In genomic region chr3:2090512-2090911, GRCh38 we compare ENCODE assay signal across 16 cellular contexts. TPM values are rescaled to one million over a fixed set of nuclear protein-coding genes. Genes with fewer than 3 reads are reported as not detected.
DNase-seq lines count a peak whose midpoint lies in the region; TF ChIP-seq lines count a peak whose summit lies in the region.
"Had no signal": no experiment of that assay in that cellular context is flagged by ENCODE, and none has a peak within 500 bp of the region (broad histone marks: within the 10 kb centered on the region; RNA-seq: fewer than 3 reads in every experiment).

No MANE protein-coding gene starts in this region.

- H3K4me3 ChIP-seq in fibroblast of villous mesenchyme (ENCODE audit: low read depth, low read length), result no peak overlapping the region
- H3K4me3 ChIP-seq: BLaER1 had no signal

- no peaks in the 10 kb centered on the region for H3K36me3 Mint-ChIP-seq in immature natural killer cell
- H3K36me3 Mint-ChIP-seq: CD8-positive, alpha-beta memory T cell had no signal

- DNase-seq in NCI-H1694 treated with DMSO at 0.1 percent for 48 hours (lab: John Stamatoyannopoulos, UW) (peak; percentile 1), NCI-H1694 (lab: John Stamatoyannopoulos, UW) (no peak), NCI-H69 (lab: John Stamatoyannopoulos, UW) (peak; percentile 33), fibroblast of villous mesenchyme (ENCODE audit: low read depth) (peak; percentile 16), LoVo (ENCODE audit: low spot score) (no peak), immature natural killer cell (no peak)
- no peak for DNase-seq in stimulated activated CD4-positive, alpha-beta T cell treated with anti-CD3 and anti-CD28 coated beads, Interleukin-4, amount 100 ng/mL, for 1 hour
- DNase-seq: AML-193; Caco-2; CD8-positive, alpha-beta memory T cell; DND-41; GDM1; GOT3; H9 had no signal

- H3K4me1 Mint-ChIP-seq in immature natural killer cell, result no peaks in the 10 kb centered on the region
- H3K4me1 Mint-ChIP-seq: CD8-positive, alpha-beta memory T cell had no signal

- H3K27me3 Mint-ChIP-seq in immature natural killer cell (ENCODE audit: low read depth in 3 of 3), result peaks cover 0 to 1% (median 0%) of the 10 kb centered on the region in 3 donors
- H3K27me3 Mint-ChIP-seq: CD8-positive, alpha-beta memory T cell had no signal

- H3K4me3 Mint-ChIP-seq in immature natural killer cell, result no peak overlapping the region
- H3K4me3 Mint-ChIP-seq: CD8-positive, alpha-beta memory T cell; H9 had no signal

- peaks cover 4 to 32% (median 13%) of the 10 kb centered on the region in 6 donors for H3K9me3 Mint-ChIP-seq in immature natural killer cell

- no peak for TF ChIP-seq CTCF in fibroblast of villous mesenchyme (IDR thresholded peaks at IDR 0.05; ENCODE audit: insufficient read depth, low read depth, low read length)

- H3K27ac Mint-ChIP-seq in immature natural killer cell, result no peak overlapping the region
- H3K27ac Mint-ChIP-seq: CD8-positive, alpha-beta memory T cell; H9 had no signal

RNA-seq across cellular contexts. Expression of gene CNTN4, which starts 8.2 kb away (rescaled TPM):
- 6.9 and 9.0 TPM in 2 replicates for total RNA-seq in fibroblast of villous mesenchyme
- not detected for polyA plus RNA-seq in immature natural killer cell
- total RNA-seq: CD8-positive, alpha-beta memory T cell; HT1080 had no signal
- polyA plus RNA-seq: CD8-positive, alpha-beta memory T cell had no signal

Comparison
In these comparisons a context has a peak if more than half of its experiments do, and no peak if none do; other contexts are left out.
1. DNase-seq: peak in NCI-H1694 treated with DMSO at 0.1 percent for 48 hours (single experiment), NCI-H69 (single experiment) and fibroblast of villous mesenchyme (single experiment); none in NCI-H1694 (single experiment), LoVo (single experiment), immature natural killer cell (0 of 3) and stimulated activated CD4-positive, alpha-beta T cell treated with anti-CD3 and anti-CD28 coated beads, Interleukin-4, amount 100 ng/mL, for 1 hour (single experiment).